ENCODE assay signal across 36 cellular contexts in the genomic region with DNA sequence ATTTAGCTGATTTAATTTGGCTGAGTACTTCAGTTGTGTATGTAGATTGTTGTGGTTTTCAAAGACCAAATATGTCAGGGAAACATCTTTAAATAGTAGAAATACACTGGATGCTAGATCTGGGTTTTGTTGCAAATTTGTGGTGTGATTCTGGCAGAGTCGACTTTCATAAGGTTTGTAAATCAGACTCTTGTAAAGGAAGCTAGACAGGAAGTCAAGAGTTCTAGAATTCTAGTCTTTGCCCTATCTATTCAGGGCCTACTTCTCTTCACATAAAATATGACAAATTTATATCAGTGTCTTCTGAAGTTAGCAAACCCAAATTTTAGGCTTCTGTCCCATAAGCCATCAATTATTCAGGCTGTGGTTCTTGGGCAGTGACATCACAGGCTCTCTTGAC.
"Had no signal": no experiment of that assay in that cellular context is flagged by ENCODE, and none has a peak within 500 bp of the region (broad histone marks: within the 10 kb centered on the region; RNA-seq: fewer than 3 reads in every experiment).

No MANE protein-coding gene starts in this region.

- H3K4me3 ChIP-seq: adrenal gland, ascending aorta, esophagus muscularis mucosa, gastrocnemius medialis, pancreas, prostate gland, smooth muscle cell, stomach, thyroid gland, upper lobe of left lung, vagina had no signal

- H3K27ac Mint-ChIP-seq: activated naive CD4-positive, alpha-beta T cell treated with anti-CD3 and anti-CD28 coated beads for 36 hours; activated naive CD8-positive, alpha-beta T cell treated with anti-CD3 and anti-CD28 coated beads for 36 hours; activated T-helper 1 cell treated with anti-CD3 and anti-CD28 coated beads, Interleukin-12 subunit alpha, Interleukin-12 subunit beta, Interleukin-2, Interleukin-4 antibody, amounts not matched to agents 30 ng/mL and 10 ng/mL and 1 ng/mL, durations not matched to agents 14 hours and 24 hours and 36 hours; dendritic cell treated with granulocyte-macrophage colony-stimulating factor and Interleukin-4, amounts not matched to agents 40 ng/mL and 50 ng/mL, for 4 days; naive thymus-derived CD4-positive, alpha-beta T cell; stimulated activated naive B cell treated with anti-CD40 and anti-IgM and Interleukin-4, amounts not matched to agents 10 μg/mL and 1 μg/mL and 100 μg/mL, for 72 hours had no signal

- H3K4me2 ChIP-seq: smooth muscle cell had no signal

- H3K27me3 ChIP-seq: adrenal gland, ascending aorta, esophagus muscularis mucosa, gastrocnemius medialis, stomach, thyroid gland, upper lobe of left lung, vagina had no signal

- H3K4me3 Mint-ChIP-seq: activated naive CD4-positive, alpha-beta T cell treated with anti-CD3 and anti-CD28 coated beads for 36 hours; activated naive CD8-positive, alpha-beta T cell treated with anti-CD3 and anti-CD28 coated beads for 36 hours; activated T-helper 1 cell treated with anti-CD3 and anti-CD28 coated beads, Interleukin-12 subunit alpha, Interleukin-12 subunit beta, Interleukin-2, Interleukin-4 antibody, amounts not matched to agents 30 ng/mL and 10 ng/mL and 1 ng/mL, durations not matched to agents 14 hours and 24 hours and 36 hours; central memory CD8-positive, alpha-beta T cell; dendritic cell treated with granulocyte-macrophage colony-stimulating factor and Interleukin-4, amounts not matched to agents 40 ng/mL and 50 ng/mL, for 4 days; naive thymus-derived CD4-positive, alpha-beta T cell; neural crest cell; stimulated activated naive B cell treated with anti-CD40 and anti-IgM and Interleukin-4, amounts not matched to agents 10 μg/mL and 1 μg/mL and 100 μg/mL, for 72 hours had no signal

- H3K27me3 Mint-ChIP-seq: activated naive CD8-positive, alpha-beta T cell treated with anti-CD3 and anti-CD28 coated beads for 36 hours; central memory CD8-positive, alpha-beta T cell; dendritic cell treated with granulocyte-macrophage colony-stimulating factor and Interleukin-4, amounts not matched to agents 40 ng/mL and 50 ng/mL, for 4 days; naive thymus-derived CD4-positive, alpha-beta T cell; stimulated activated naive B cell treated with anti-CD40 and anti-IgM and Interleukin-4, amounts not matched to agents 10 μg/mL and 1 μg/mL and 100 μg/mL, for 72 hours had no signal

- H3K4me1 ChIP-seq: adrenal gland, ascending aorta, esophagus muscularis mucosa, gastrocnemius medialis, pancreas, prostate gland, stomach, thyroid gland, upper lobe of left lung, vagina had no signal

- H3K36me3 Mint-ChIP-seq: activated naive CD8-positive, alpha-beta T cell treated with anti-CD3 and anti-CD28 coated beads for 36 hours; naive thymus-derived CD4-positive, alpha-beta T cell; stimulated activated naive B cell treated with anti-CD40 and anti-IgM and Interleukin-4, amounts not matched to agents 10 μg/mL and 1 μg/mL and 100 μg/mL, for 72 hours had no signal

- DNase-seq: activated CD4-positive, alpha-beta T cell treated with anti-CD3 and anti-CD28 coated beads for 48 hours; activated CD4-positive, alpha-beta T cell treated with anti-CD3 and anti-CD28 coated beads, Interleukin-2, amount 50 U/mL, for 48 hours; activated CD8-positive, alpha-beta memory T cell treated with anti-CD3 and anti-CD28 coated beads for 24 hours; activated effector memory CD4-positive, alpha-beta T cell treated with anti-CD3 and anti-CD28 coated beads, Interleukin-2, amount 50 U/mL, for 16 hours; activated naive CD4-positive, alpha-beta T cell treated with anti-CD3 and anti-CD28 coated beads for 36 hours; activated naive CD8-positive, alpha-beta T cell treated with anti-CD3 and anti-CD28 coated beads for 36 hours; activated T-cell treated with anti-CD3 and anti-CD28 coated beads, Interleukin-2, amount 50 U/mL, for 1 hour; adrenal gland; effector CD4-positive, alpha-beta T cell; gastrocnemius medialis; glutamatergic neuron; left ventricle myocardium superior; midbrain; naive thymus-derived CD4-positive, alpha-beta T cell; nucleus accumbens; pancreas; retina; stimulated activated CD4-positive, alpha-beta T cell treated with anti-CD3 and anti-CD28 coated beads, Interleukin-1b, Interleukin-23, amount 100 ng/mL, for 48 hours; stimulated activated naive B cell treated with anti-CD40 and anti-IgM and Interleukin-4, amounts not matched to agents 10 μg/mL and 1 μg/mL and 100 μg/mL, for 72 hours; stomach; T-helper 9 cell; thyroid gland; upper lobe of left lung had no signal

- H3K27ac ChIP-seq: adrenal gland, ascending aorta, esophagus muscularis mucosa, gastrocnemius medialis, pancreas, prostate gland, stomach, thyroid gland, upper lobe of left lung, vagina, VCaP had no signal

- H3K9me3 ChIP-seq: adrenal gland, ascending aorta, esophagus muscularis mucosa, gastrocnemius medialis, pancreas, prostate gland, stomach, thyroid gland, upper lobe of left lung, vagina had no signal

- H3K4me1 Mint-ChIP-seq: activated naive CD8-positive, alpha-beta T cell treated with anti-CD3 and anti-CD28 coated beads for 36 hours; central memory CD8-positive, alpha-beta T cell; naive thymus-derived CD4-positive, alpha-beta T cell; stimulated activated naive B cell treated with anti-CD40 and anti-IgM and Interleukin-4, amounts not matched to agents 10 μg/mL and 1 μg/mL and 100 μg/mL, for 72 hours had no signal

- H3K36me3 ChIP-seq: adrenal gland, ascending aorta, esophagus muscularis mucosa, gastrocnemius medialis, pancreas, prostate gland, stomach, thyroid gland, upper lobe of left lung, vagina had no signal

- H3K9me3 Mint-ChIP-seq: activated naive CD4-positive, alpha-beta T cell treated with anti-CD3 and anti-CD28 coated beads for 36 hours; stimulated activated naive B cell treated with anti-CD40 and anti-IgM and Interleukin-4, amounts not matched to agents 10 μg/mL and 1 μg/mL and 100 μg/mL, for 72 hours had no signal

- FAIRE-seq: bronchial epithelial cell, islet of Langerhans, pancreas, TTC549 had no signal
